Comparison of ENCODE assay signal across 8 cellular contexts in genomic region chr20:12925214-12925755, GRCh38.
DNase-seq lines count a peak whose midpoint lies in the region; ATAC-seq, FAIRE-seq and TF ChIP-seq lines count a peak whose summit lies in the region.

No MANE protein-coding gene starts in this region.

- POLR2A ChIA-PET in GM12878 (lab: Charles Lee), result no interaction called here

- H2AFZ ChIP-seq in GM12878 (ENCODE audit: control insufficient read depth, low read depth, low read length) (no peak overlapping the region), smooth muscle cell (ENCODE audit: low read depth) (peak overlapping the region; percentile 40)

- peaks cover 13% of the 10 kb centered on the region for H3F3A ChIP-seq in smooth muscle cell (ENCODE audit: low read depth)

- TF ChIP-seq RAD21 in GM12878 (IDR thresholded peaks at IDR 0.05; ENCODE audit: insufficient read depth, low read depth, low read length), result peak; percentile 86

- H3K9ac ChIP-seq in GM12878 (ENCODE audit: control insufficient read depth, insufficient read depth, low read length) (no peak overlapping the region), smooth muscle cell (ENCODE audit: low read depth) (no peak overlapping the region)

- H3K9me3 ChIP-seq in GM12878 (replicated peaks; ENCODE audit: control insufficient read depth, insufficient read depth, low read length) (no peaks in the 10 kb centered on the region), smooth muscle cell (replicated peaks; ENCODE audit: low read depth) (no peaks in the 10 kb centered on the region)

- H3K79me2 ChIP-seq in GM12878 (ENCODE audit: control insufficient read depth, insufficient read depth, low read length) (no peaks in the 10 kb centered on the region), smooth muscle cell (ENCODE audit: low read depth) (no peaks in the 10 kb centered on the region)

- H3K4me3 ChIP-seq in GM12878 (no peak overlapping the region), smooth muscle cell (no peak overlapping the region)

- no TSS peak for BruUV-seq in GM12878 (replicated peaks; lab: Mats Ljungman, UMichigan)

- SMC1A ChIA-PET in GM12878 (lab: Charles Lee; ENCODE audit: uncharacterized antibody, unreplicated experiment), result interaction anchor here (0.7 to 3.1 kb wide), 13 partner anchors 9 to 1087 kb away, joined by 3 to 19 read pairs (median 6); no protein-coding TSS in a partner anchor

- H4K20me1 ChIP-seq in GM12878 (ENCODE audit: control insufficient read depth, insufficient read depth) (no peaks in the 10 kb centered on the region), smooth muscle cell (ENCODE audit: low read depth) (no peaks in the 10 kb centered on the region)

- no peaks in the 10 kb centered on the region; a peak in 1 of 4 replicates for H3K27me3 ChIP-seq in GM12878 (replicated peaks in 1 of 2; ENCODE audit: control insufficient read depth in 2 of 2, insufficient read depth in 2 of 2, low read length in 1 of 2)
- H3K27me3 ChIP-seq in smooth muscle cell (ENCODE audit: low read depth), result no peaks in the 10 kb centered on the region

- ATAC-seq in GM21737 (IDR thresholded peaks at IDR 0.05; ENCODE audit: unreplicated experiment), result peak; percentile 82
- ATAC-seq in GM12878, result peak; percentile 98

- RAD21 ChIA-PET in GM12878 (lab: Charles Lee; ENCODE audit: unreplicated experiment), result interaction anchor here (0.8 to 3.7 kb wide), 5 partner anchors 183 to 863 kb away, joined by 3 to 13 read pairs (median 4); no protein-coding TSS in a partner anchor

- H3K27ac ChIP-seq in GM12878 (ENCODE audit: control insufficient read depth, insufficient read depth), result no peak overlapping the region
- H3K27ac ChIP-seq in smooth muscle cell (ENCODE audit: low read depth), result no peak overlapping the region

- in situ Hi-C loops in GM12878 (cut with MboI), result loop anchor here (10.0 to 25.0 kb wide), 2 partner anchors 370 to 637 kb away; no protein-coding TSS in a partner anchor

- H3K36me3 ChIP-seq in GM12878 (ENCODE audit: control insufficient read depth in 2 of 2, insufficient read depth in 2 of 2, low read length in 1 of 2) (no peaks in the 10 kb centered on the region), smooth muscle cell (ENCODE audit: low read depth) (no peaks in the 10 kb centered on the region)

- intact Hi-C loops in GM12878 (cut with micrococcal nuclease; ENCODE audit: unreplicated experiment), result loop anchor here (1.0 to 10.0 kb wide), 6 partner anchors 41 to 1130 kb away; partner anchors contain the start of gene NDUFAF5

- H3K4me1 ChIP-seq in GM12878 (ENCODE audit: control insufficient read depth, insufficient read depth, low read length) (no peaks in the 10 kb centered on the region), smooth muscle cell (ENCODE audit: low read depth) (peaks cover 20% of the 10 kb centered on the region)

- no peak overlapping the region; the same call in 1 of the 2 replicates for H3K4me2 ChIP-seq in GM12878 (ENCODE audit: control insufficient read depth, insufficient read depth)
- H3K4me2 ChIP-seq in smooth muscle cell, result no peak overlapping the region

- FAIRE-seq in HTR-8/SVneo (lab: Jason Lieb, UNC) (no peak), GM12878 (lab: Jason Lieb, UNC) (no peak)

- TF ChIP-seq EP300 in GM12878 (IDR thresholded peaks at IDR 0.05; ENCODE audit: borderline replicate concordance in 1 of 2, control insufficient read depth in 1 of 2, low read depth in 2 of 2, low read length in 2 of 2), result no peak

- CTCF ChIA-PET in GM12878 (lab: Yijun Ruan, JAX), result interaction anchor here (0.7 to 5.5 kb wide), 28 partner anchors 9 to 1027 kb away, joined by 3 to 50 read pairs (median 4); no protein-coding TSS in a partner anchor

- DNase-seq in activated gamma-delta T cell treated with Interleukin-2 at 50 U/mL for 16 hours (peak; percentile 12), activated gamma-delta T cell (lab: John Stamatoyannopoulos, UW) (no peak), HTR-8/SVneo (ENCODE audit: insufficient read length, low spot score) (peak; percentile 48), NOMO-1 treated with DMSO at 0.1 percent for 48 hours (lab: John Stamatoyannopoulos, UW; ENCODE audit: unreplicated experiment) (peak; percentile 78), GM12878 (ENCODE audit: low read depth, low spot score) (peak; percentile 13), iPS DF 4.7 (ENCODE audit: extremely low read depth, low spot score) (peak; percentile 25), smooth muscle cell (lab: John Stamatoyannopoulos, UW; ENCODE audit: unreplicated experiment) (no peak)

- no peak for TF ChIP-seq POLR2A in GM12878 (IDR thresholded peaks at IDR 0.05; ENCODE audit: low read depth, low read length)

- 12% methylated on average over 7 of the region's 7 CpGs for WGBS in GM12878 (ENCODE audit: insufficient coverage, insufficient replicate concordance, low lambda C conversion rate, missing lambda C conversion rate)
- WGBS in smooth muscle cell (ENCODE audit: low lambda C conversion rate), result 31% methylated on average over 7 of the region's 7 CpGs

- TF ChIP-seq CTCF in GM12878 (IDR thresholded peaks at IDR 0.05 in 2 of 3, conservative IDR thresholded peaks at IDR 0.05 in 1 of 3; ENCODE audit: control insufficient read depth in 2 of 3, extremely low read depth in 1 of 3, insufficient read depth in 1 of 3, low read depth in 3 of 3, low read length in 3 of 3) (peak; percentile 74 to 94 (median 84); a peak in 5 of 6 replicates), smooth muscle cell (IDR thresholded peaks at IDR 0.05; ENCODE audit: borderline replicate concordance, insufficient read depth, poor library complexity, severe bottlenecking) (peak; percentile 83)

TF ChIP-seq in GM12878, 131 proteins besides CTCF, POLR2A, EP300 and RAD21 (continues in another document):
- TF ChIP-seq SRF (IDR thresholded peaks at IDR 0.05; ENCODE audit: low read depth in 2 of 2, low read length in 2 of 2) (peak in 1 of 2 experiments; percentile 21; a peak in 1 of 4 replicates), IKZF1 (conservative IDR thresholded peaks at IDR 0.05) (peak; percentile 27; the same call in 1 of the 2 replicates), MTA2 (IDR thresholded peaks at IDR 0.05; ENCODE audit: low read depth) (no peak), POLR2AphosphoS5 (IDR thresholded peaks at IDR 0.05; ENCODE audit: low read length) (no peak), JUNB (IDR thresholded peaks at IDR 0.05) (peak; percentile 25; the same call in 1 of the 2 replicates), SMC3 (IDR thresholded peaks at IDR 0.05; ENCODE audit: borderline replicate concordance, low read length) (peak; percentile 77), CHD1 (IDR thresholded peaks at IDR 0.05; ENCODE audit: low read depth, low read length) (no peak), ELK1 (IDR thresholded peaks at IDR 0.05; ENCODE audit: low read depth, low read length) (no peak), USF1 (IDR thresholded peaks at IDR 0.05; ENCODE audit: borderline replicate concordance, extremely low read length, insufficient read depth, low read depth, low read length) (no peak), REST (IDR thresholded peaks at IDR 0.05; ENCODE audit: low read depth, low read length) (no peak), MXI1 (IDR thresholded peaks at IDR 0.05; ENCODE audit: low read depth, low read length) (no peak), TCF3 (IDR thresholded peaks at IDR 0.05; ENCODE audit: borderline replicate concordance, insufficient read depth, low read depth, low read length) (peak; percentile 56; the same call in 1 of the 2 replicates), ESRRA (IDR thresholded peaks at IDR 0.05; ENCODE audit: low read length) (no peak), RBBP5 (conservative IDR thresholded peaks at IDR 0.05) (no peak), ZNF384 (IDR thresholded peaks at IDR 0.05; ENCODE audit: borderline replicate concordance, low read depth, low read length) (no peak), LARP7 (IDR thresholded peaks at IDR 0.05) (no peak)

Comparison
In these comparisons a context has a peak if more than half of its experiments do, and no peak if none do; other contexts are left out.
1. DNase-seq: peak in activated gamma-delta T cell treated with Interleukin-2 at 50 U/mL for 16 hours (single experiment), HTR-8/SVneo (single experiment), NOMO-1 treated with DMSO at 0.1 percent for 48 hours (single experiment), GM12878 (single experiment) and iPS DF 4.7 (single experiment); none in activated gamma-delta T cell (single experiment) and smooth muscle cell (single experiment).